ENCODE assay signal across 17 cellular contexts in the genomic region with DNA sequence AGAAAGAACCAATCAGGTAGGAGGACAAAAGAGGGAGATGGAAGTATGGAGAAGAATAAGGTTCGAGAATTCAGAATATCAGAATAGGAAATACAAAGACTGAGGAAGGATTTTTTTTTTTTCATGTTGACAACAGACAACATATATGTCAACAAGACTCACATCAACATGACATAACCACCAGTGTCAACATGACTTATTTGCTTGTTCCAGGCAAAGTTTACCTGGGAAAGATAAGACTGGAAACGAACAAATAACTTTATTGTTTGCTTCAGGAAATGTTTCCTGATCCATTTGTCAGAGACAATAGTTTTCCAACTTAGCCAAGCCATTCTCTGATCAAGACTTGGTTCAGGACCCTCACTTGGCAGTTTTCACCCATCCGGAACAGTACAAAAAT.
DNase-seq lines count a peak whose midpoint lies in the region; ATAC-seq and TF ChIP-seq lines count a peak whose summit lies in the region.
"Had no signal": no experiment of that assay in that cellular context is flagged by ENCODE, and none has a peak within 500 bp of the region (broad histone marks: within the 10 kb centered on the region; RNA-seq: fewer than 3 reads in every experiment).

No MANE protein-coding gene starts in this region.

- H3K4me1 ChIP-seq in GM23338 (ENCODE audit: insufficient read depth) = no peaks in the 10 kb centered on the region
- peaks cover 0 to 4% (median 1%) of the 10 kb centered on the region in 4 donors for H3K4me1 ChIP-seq in liver (ENCODE audit: control insufficient read depth in 4 of 4, insufficient read depth in 4 of 4, low read length in 3 of 4)
- H3K4me1 ChIP-seq: BLaER1, HAP-1 had no signal

- WGBS in liver = 35% methylated on average over 3 of the region's 3 CpGs

- DNase-seq in GM23338 (ENCODE audit: low spot score) = no peak
- DNase-seq in WTC11 (ENCODE audit: low spot score) = no peak
- no peak for DNase-seq in CD14-positive monocyte (ENCODE audit: low spot score)
- no peak for DNase-seq in RWPE1 (ENCODE audit: low spot score)
- no peak for DNase-seq in NCI-H2029 treated with DMSO at 0.1 percent for 48 hours (lab: John Stamatoyannopoulos, UW)
- DNase-seq: 8988T; CD4-positive, CD25-positive, alpha-beta regulatory T cell; CD8-positive, alpha-beta memory T cell; COR-L47; DMS 273 treated with DMSO at 0.1 percent for 48 hours; DMS79; GDM1 had no signal

- CTCF ChIA-PET in WTC11 (lab: Charles Lee) (no interaction called here), RWPE1 (lab: Yijun Ruan, JAX) (no interaction called here)

- H3K27ac Mint-ChIP-seq in GM23338 = no peak overlapping the region
- no peak overlapping the region for H3K27ac Mint-ChIP-seq in WTC11
- no peak overlapping the region for H3K27ac Mint-ChIP-seq in CD14-positive monocyte
- H3K27ac Mint-ChIP-seq: CD4-positive, CD25-positive, alpha-beta regulatory T cell; CD8-positive, alpha-beta memory T cell had no signal

- H3K4me3 Mint-ChIP-seq in GM23338 (no peak overlapping the region), WTC11 (no peak overlapping the region), CD14-positive monocyte (no peak overlapping the region)
- H3K4me3 Mint-ChIP-seq: CD4-positive, CD25-positive, alpha-beta regulatory T cell; CD8-positive, alpha-beta memory T cell had no signal

- no peaks in the 10 kb centered on the region for H3K4me1 Mint-ChIP-seq in GM23338
- H3K4me1 Mint-ChIP-seq in WTC11 = peaks cover 4% of the 10 kb centered on the region; the same call in 1 of the 2 replicates
- H3K4me1 Mint-ChIP-seq in CD14-positive monocyte = no peaks in the 10 kb centered on the region
- H3K4me1 Mint-ChIP-seq: CD4-positive, CD25-positive, alpha-beta regulatory T cell; CD8-positive, alpha-beta memory T cell had no signal

- peaks cover 2% of the 10 kb centered on the region for H3K27me3 Mint-ChIP-seq in GM23338 (ENCODE audit: insufficient read depth, low read depth, poor library complexity)
- H3K27me3 Mint-ChIP-seq in WTC11 (ENCODE audit: low read depth) = no peaks in the 10 kb centered on the region
- H3K27me3 Mint-ChIP-seq in CD14-positive monocyte (ENCODE audit: low read depth in 3 of 3) = peaks cover 1 to 2% (median 2%) of the 10 kb centered on the region in 3 donors
- H3K27me3 Mint-ChIP-seq: CD4-positive, CD25-positive, alpha-beta regulatory T cell had no signal

- H3F3A ChIP-seq in GM23338 (replicated peaks; ENCODE audit: low read depth) = no peaks in the 10 kb centered on the region

- POLR2A ChIA-PET in WTC11 (lab: Charles Lee) = no interaction called here
- POLR2A ChIA-PET in RWPE1 (lab: Yijun Ruan, JAX; ENCODE audit: low non-redundant PET) = no interaction called here

- peak in 1 of 2 donors; percentile 4 for TF ChIP-seq RAD21 in liver (IDR thresholded peaks at IDR 0.05)

- no peak overlapping the region for H3K4me2 ChIP-seq in GM23338
- H3K4me2 ChIP-seq: BLaER1 had no signal

- H3K9me3 ChIP-seq in liver (ENCODE audit: control insufficient read depth in 4 of 4, low read length in 3 of 4) = no peaks in the 10 kb centered on the region

- no peak overlapping the region for H3K4me3 ChIP-seq in GM23338
- H3K4me3 ChIP-seq in liver (ENCODE audit: low read depth in 1 of 3, low read length in 3 of 3) = no peak overlapping the region
- H3K4me3 ChIP-seq: BLaER1, HAP-1 had no signal

- ATAC-seq in GM23338 (no peak), WTC11 (no peak), HG02981 (IDR thresholded peaks at IDR 0.05; ENCODE audit: unreplicated experiment) (no peak)

- TF ChIP-seq CTCF in 22Rv1 (IDR thresholded peaks at IDR 0.05) (no peak), GM23338 (conservative IDR thresholded peaks at IDR 0.05; ENCODE audit: low read depth in 2 of 2) (no peak), WTC11 (IDR thresholded peaks at IDR 0.05) (no peak), liver (IDR thresholded peaks at IDR 0.05; ENCODE audit: low read depth, low read length, missing input control) (no peak), CD14-positive monocyte (IDR thresholded peaks at IDR 0.05) (no peak), RWPE1 (conservative IDR thresholded peaks at IDR 0.05; ENCODE audit: low read depth) (no peak)

- H2AFZ ChIP-seq in GM23338 = 0 out of 2 replicates have a peak overlapping the region, but pooled peaks have one; percentile 12

- intact Hi-C loops in CD14-positive monocyte (cut with micrococcal nuclease) = no loop called here

- H4K20me1 ChIP-seq in GM23338 (replicated peaks; ENCODE audit: insufficient read depth) = no peaks in the 10 kb centered on the region
- H4K20me1 ChIP-seq: BLaER1 had no signal

- H3K36me3 Mint-ChIP-seq in GM23338 (ENCODE audit: low read depth) (peaks cover 3% of the 10 kb centered on the region; the same call in 2 of the 3 replicates), WTC11 (no peaks in the 10 kb centered on the region), CD14-positive monocyte (no peaks in the 10 kb centered on the region)
- H3K36me3 Mint-ChIP-seq: CD4-positive, CD25-positive, alpha-beta regulatory T cell; CD8-positive, alpha-beta memory T cell had no signal

- H3K9me2 ChIP-seq in GM23338 (ENCODE audit: insufficient read depth) = peaks cover 5% of the 10 kb centered on the region

- peak overlapping the region; percentile 91 for H3K27ac ChIP-seq in 22Rv1
- no peak overlapping the region for H3K27ac ChIP-seq in GM23338 (ENCODE audit: low read depth)
- no peak overlapping the region for H3K27ac ChIP-seq in liver (ENCODE audit: low read depth in 1 of 2, low read length in 2 of 2)
- no peak overlapping the region for H3K27ac ChIP-seq in RWPE1
- H3K27ac ChIP-seq: BLaER1 had no signal

- H3K9me3 Mint-ChIP-seq in GM23338 (no peaks in the 10 kb centered on the region), WTC11 (peaks cover 15% of the 10 kb centered on the region), CD14-positive monocyte (peaks cover 0 to 6% (median 4%) of the 10 kb centered on the region in 7 donors)

- no peaks in the 10 kb centered on the region for H3K27me3 ChIP-seq in GM23338 (ENCODE audit: insufficient read depth)
- no peaks in the 10 kb centered on the region for H3K27me3 ChIP-seq in liver (ENCODE audit: control insufficient read depth in 4 of 4, insufficient read depth in 4 of 4, low read length in 3 of 4)
- H3K27me3 ChIP-seq: BLaER1 had no signal

- no peak overlapping the region for H3K9ac ChIP-seq in liver (ENCODE audit: low read depth in 1 of 2, low read length in 2 of 2)
- H3K9ac ChIP-seq: BLaER1 had no signal

- no peaks in the 10 kb centered on the region for H3K79me2 ChIP-seq in GM23338 (replicated peaks; ENCODE audit: insufficient read depth)

- H3K36me3 ChIP-seq in GM23338 (ENCODE audit: insufficient read depth) = no peaks in the 10 kb centered on the region
- no peaks in the 10 kb centered on the region for H3K36me3 ChIP-seq in liver (ENCODE audit: control insufficient read depth in 4 of 4, insufficient read depth in 3 of 4, low read depth in 1 of 4, low read length in 3 of 4)
- H3K36me3 ChIP-seq: BLaER1, HAP-1 had no signal

TF ChIP-seq in GM23338, 12 proteins besides CTCF, POLR2A, EP300 and RAD21 (continues in another document):
- TF ChIP-seq, protein P1, sequence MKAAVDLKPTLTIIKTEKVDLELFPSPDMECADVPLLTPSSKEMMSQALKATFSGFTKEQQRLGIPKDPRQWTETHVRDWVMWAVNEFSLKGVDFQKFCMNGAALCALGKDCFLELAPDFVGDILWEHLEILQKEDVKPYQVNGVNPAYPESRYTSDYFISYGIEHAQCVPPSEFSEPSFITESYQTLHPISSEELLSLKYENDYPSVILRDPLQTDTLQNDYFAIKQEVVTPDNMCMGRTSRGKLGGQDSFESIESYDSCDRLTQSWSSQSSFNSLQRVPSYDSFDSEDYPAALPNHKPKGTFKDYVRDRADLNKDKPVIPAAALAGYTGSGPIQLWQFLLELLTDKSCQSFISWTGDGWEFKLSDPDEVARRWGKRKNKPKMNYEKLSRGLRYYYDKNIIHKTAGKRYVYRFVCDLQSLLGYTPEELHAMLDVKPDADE (IDR thresholded peaks at IDR 0.05) = no peak
- TF ChIP-seq EZH2phosphoT487 (IDR thresholded peaks at IDR 0.05; ENCODE audit: unreplicated experiment) = no peak
- TF ChIP-seq POLR2AphosphoS5 (IDR thresholded peaks at IDR 0.05; ENCODE audit: low read depth) = no peak
- TF ChIP-seq ZNF331 (CRISPR knock-in tag; IDR thresholded peaks at IDR 0.05; ENCODE audit: low read depth) = no peak
- no peak for TF ChIP-seq STAT1 (IDR thresholded peaks at IDR 0.05; ENCODE audit: unreplicated experiment)

TF ChIP-seq in WTC11, 78 proteins besides CTCF, POLR2A, EP300 and RAD21:
- TF ChIP-seq, protein P2, sequence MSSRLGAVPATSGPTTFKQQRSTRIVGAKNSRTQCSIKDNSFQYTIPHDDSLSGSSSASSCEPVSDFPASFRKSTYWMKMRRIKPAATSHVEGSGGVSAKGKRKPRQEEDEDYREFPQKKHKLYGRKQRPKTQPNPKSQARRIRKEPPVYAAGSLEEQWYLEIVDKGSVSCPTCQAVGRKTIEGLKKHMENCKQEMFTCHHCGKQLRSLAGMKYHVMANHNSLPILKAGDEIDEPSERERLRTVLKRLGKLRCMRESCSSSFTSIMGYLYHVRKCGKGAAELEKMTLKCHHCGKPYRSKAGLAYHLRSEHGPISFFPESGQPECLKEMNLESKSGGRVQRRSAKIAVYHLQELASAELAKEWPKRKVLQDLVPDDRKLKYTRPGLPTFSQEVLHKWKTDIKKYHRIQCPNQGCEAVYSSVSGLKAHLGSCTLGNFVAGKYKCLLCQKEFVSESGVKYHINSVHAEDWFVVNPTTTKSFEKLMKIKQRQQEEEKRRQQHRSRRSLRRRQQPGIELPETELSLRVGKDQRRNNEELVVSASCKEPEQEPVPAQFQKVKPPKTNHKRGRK (CRISPR knock-in tag; IDR thresholded peaks at IDR 0.05; ENCODE audit: borderline replicate concordance) = no peak
- TF ChIP-seq RORB (CRISPR knock-in tag; IDR thresholded peaks at IDR 0.05) = peak; percentile 97

TF ChIP-seq in liver, 16 proteins besides CTCF, POLR2A, EP300 and RAD21 (continues in another document):
- TF ChIP-seq HNF4A (conservative IDR thresholded peaks at IDR 0.05) (peak; percentile 40 to 49), FOXA1 (IDR thresholded peaks at IDR 0.05) (peak; percentile 94), HNF4G (IDR thresholded peaks at IDR 0.05) (no peak), RXRA (IDR thresholded peaks at IDR 0.05) (peak in 1 of 2 donors; percentile 41), TAF1 (conservative IDR thresholded peaks at IDR 0.05) (no peak), NR2F2 (IDR thresholded peaks at IDR 0.05) (no peak), GABPA (IDR thresholded peaks at IDR 0.05 in 1 of 2, conservative IDR thresholded peaks at IDR 0.05 in 1 of 2) (no peak)
- TF ChIP-seq, protein P3, sequence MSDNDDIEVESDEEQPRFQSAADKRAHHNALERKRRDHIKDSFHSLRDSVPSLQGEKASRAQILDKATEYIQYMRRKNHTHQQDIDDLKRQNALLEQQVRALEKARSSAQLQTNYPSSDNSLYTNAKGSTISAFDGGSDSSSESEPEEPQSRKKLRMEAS (IDR thresholded peaks at IDR 0.05) = peak; percentile 35
- TF ChIP-seq, protein P4, sequence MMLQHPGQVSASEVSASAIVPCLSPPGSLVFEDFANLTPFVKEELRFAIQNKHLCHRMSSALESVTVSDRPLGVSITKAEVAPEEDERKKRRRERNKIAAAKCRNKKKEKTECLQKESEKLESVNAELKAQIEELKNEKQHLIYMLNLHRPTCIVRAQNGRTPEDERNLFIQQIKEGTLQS (IDR thresholded peaks at IDR 0.05) = peak; percentile 42
